ENCODE assay signal across 30 cellular contexts in the genomic region with DNA sequence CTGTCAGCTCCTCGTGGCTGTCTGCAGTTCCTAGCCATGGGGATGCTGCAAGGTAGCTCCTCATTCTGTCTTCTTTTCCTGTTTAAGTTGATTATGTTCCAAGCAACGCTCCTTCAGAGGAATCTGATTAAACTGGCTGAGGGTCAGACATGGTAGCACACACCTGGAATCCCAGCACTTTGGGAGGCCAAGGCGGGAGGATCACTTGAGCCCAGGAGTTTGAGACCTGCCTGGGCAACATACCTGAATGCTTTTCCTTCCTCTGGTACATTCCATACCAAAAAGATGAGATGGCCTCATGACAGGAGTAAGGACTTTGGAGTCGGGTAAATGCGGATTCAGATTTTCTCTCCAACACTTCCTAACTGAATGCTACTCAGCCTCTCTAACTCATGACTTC.
"Had no signal": no experiment of that assay in that cellular context is flagged by ENCODE, and none has a peak within 500 bp of the region (broad histone marks: within the 10 kb centered on the region; RNA-seq: fewer than 3 reads in every experiment).

No MANE protein-coding gene starts in this region.

- H3K4me2 ChIP-seq: neural progenitor cell, smooth muscle cell had no signal

- H3K4me3 Mint-ChIP-seq: naive thymus-derived CD4-positive, alpha-beta T cell; natural killer cell; nephron; neural progenitor cell; stimulated activated naive B cell treated with anti-CD40 and anti-IgM and Interleukin-4, amounts not matched to agents 10 μg/mL and 1 μg/mL and 100 μg/mL, for 72 hours; stimulated activated naive CD8-positive, alpha-beta T cell treated with anti-CD3 and anti-CD28 coated beads, Interleukin-15, Interleukin-2, amounts not matched to agents 100 ng/mL and 50 ng/mL, for 24 hours; type B pancreatic cell had no signal

- H3K27me3 Mint-ChIP-seq: naive thymus-derived CD4-positive, alpha-beta T cell; progenitor cell of endocrine pancreas; stimulated activated naive B cell treated with anti-CD40 and anti-IgM and Interleukin-4, amounts not matched to agents 10 μg/mL and 1 μg/mL and 100 μg/mL, for 72 hours; stimulated activated naive CD8-positive, alpha-beta T cell treated with anti-CD3 and anti-CD28 coated beads, Interleukin-15, Interleukin-2, amounts not matched to agents 100 ng/mL and 50 ng/mL, for 24 hours; type B pancreatic cell had no signal

- H2AFZ ChIP-seq: neural progenitor cell, parathyroid adenoma had no signal

- H3K4me1 Mint-ChIP-seq: naive thymus-derived CD4-positive, alpha-beta T cell; natural killer cell had no signal

- H3K9ac ChIP-seq: neural progenitor cell, parathyroid adenoma had no signal

- H3K9me3 ChIP-seq: ovary, psoas muscle, right lobe of liver, spleen, stomach, thoracic aorta, thyroid gland, tibial nerve, upper lobe of right lung, uterus had no signal

- ATAC-seq: naive thymus-derived CD4-positive, alpha-beta T cell; natural killer cell; psoas muscle; right cardiac atrium; right lobe of liver; stimulated activated naive B cell treated with anti-CD40 and anti-IgM and Interleukin-4, amounts not matched to agents 10 μg/mL and 1 μg/mL and 100 μg/mL, for 72 hours; upper lobe of right lung had no signal

- H3K36me3 ChIP-seq: neural progenitor cell, ovary, right lobe of liver, spleen, stomach, thoracic aorta, thyroid gland, tibial nerve, upper lobe of right lung, uterus had no signal

- DNase-seq: naive thymus-derived CD4-positive, alpha-beta T cell; natural killer cell; occipital lobe; ovary; posterior cingulate gyrus; psoas muscle; right cardiac atrium; right lobe of liver; spleen; stimulated activated CD4-positive, alpha-beta T cell treated with anti-CD3 and anti-CD28 coated beads, Interleukin-12 subunit alpha, Interleukin-12 subunit beta, amount 100 ng/mL, for 4 hours; stimulated activated CD4-positive, alpha-beta T cell treated with anti-CD3 and anti-CD28 coated beads, Interleukin-1b, Interleukin-23, amount 100 ng/mL, for 48 hours; stimulated activated CD4-positive, alpha-beta T cell treated with anti-CD3 and anti-CD28 coated beads, Interleukin-4, amount 100 ng/mL, for 1 hour; stimulated activated CD4-positive, alpha-beta T cell treated with anti-CD3 and anti-CD28 coated beads, Interleukin-4, amount 100 ng/mL, for 4 hours; stimulated activated CD8-positive, alpha-beta memory T cell treated with anti-CD3 and anti-CD28 coated beads, Interleukin-4, amount 100 ng/mL, for 48 hours; stimulated activated naive B cell treated with anti-CD40 and anti-IgM and Interleukin-4, amounts not matched to agents 10 μg/mL and 1 μg/mL and 100 μg/mL, for 72 hours; stimulated activated naive CD4-positive, alpha-beta T cell treated with Interleukin-2 at 50 U/mL for 16 hours; stomach; thyroid gland; upper lobe of right lung; uterus had no signal

- H3K4me3 ChIP-seq: neural progenitor cell, ovary, psoas muscle, right lobe of liver, skin epidermis, smooth muscle cell, spleen, stomach, thoracic aorta, thyroid gland, tibial nerve, upper lobe of right lung, uterus had no signal

- H3K4me1 ChIP-seq: neural progenitor cell, parathyroid adenoma, right lobe of liver, spleen, stomach, thyroid gland, tibial nerve, upper lobe of right lung, uterus had no signal

- H3K27ac Mint-ChIP-seq: naive thymus-derived CD4-positive, alpha-beta T cell; natural killer cell; nephron; neural progenitor cell; progenitor cell of endocrine pancreas; stimulated activated naive B cell treated with anti-CD40 and anti-IgM and Interleukin-4, amounts not matched to agents 10 μg/mL and 1 μg/mL and 100 μg/mL, for 72 hours; stimulated activated naive CD8-positive, alpha-beta T cell treated with anti-CD3 and anti-CD28 coated beads, Interleukin-15, Interleukin-2, amounts not matched to agents 100 ng/mL and 50 ng/mL, for 24 hours; type B pancreatic cell had no signal

- H3K36me3 Mint-ChIP-seq: naive thymus-derived CD4-positive, alpha-beta T cell; natural killer cell; neural progenitor cell; stimulated activated naive B cell treated with anti-CD40 and anti-IgM and Interleukin-4, amounts not matched to agents 10 μg/mL and 1 μg/mL and 100 μg/mL, for 72 hours; type B pancreatic cell had no signal

- H3K79me2 ChIP-seq: parathyroid adenoma had no signal

- H3K9me3 Mint-ChIP-seq: naive thymus-derived CD4-positive, alpha-beta T cell; natural killer cell; nephron; neural progenitor cell; stimulated activated naive B cell treated with anti-CD40 and anti-IgM and Interleukin-4, amounts not matched to agents 10 μg/mL and 1 μg/mL and 100 μg/mL, for 72 hours; stimulated activated naive CD8-positive, alpha-beta T cell treated with anti-CD3 and anti-CD28 coated beads, Interleukin-15, Interleukin-2, amounts not matched to agents 100 ng/mL and 50 ng/mL, for 24 hours; type B pancreatic cell had no signal

- H3K27me3 ChIP-seq: neural progenitor cell, ovary, right lobe of liver, spleen, stomach, thyroid gland, tibial nerve, upper lobe of right lung, uterus had no signal

- H3K27ac ChIP-seq: neural progenitor cell, ovary, parathyroid adenoma, psoas muscle, right lobe of liver, skin epidermis, spleen, stomach, thoracic aorta, thyroid gland, tibial nerve, upper lobe of right lung, uterus had no signal
